In the genomic region with DNA sequence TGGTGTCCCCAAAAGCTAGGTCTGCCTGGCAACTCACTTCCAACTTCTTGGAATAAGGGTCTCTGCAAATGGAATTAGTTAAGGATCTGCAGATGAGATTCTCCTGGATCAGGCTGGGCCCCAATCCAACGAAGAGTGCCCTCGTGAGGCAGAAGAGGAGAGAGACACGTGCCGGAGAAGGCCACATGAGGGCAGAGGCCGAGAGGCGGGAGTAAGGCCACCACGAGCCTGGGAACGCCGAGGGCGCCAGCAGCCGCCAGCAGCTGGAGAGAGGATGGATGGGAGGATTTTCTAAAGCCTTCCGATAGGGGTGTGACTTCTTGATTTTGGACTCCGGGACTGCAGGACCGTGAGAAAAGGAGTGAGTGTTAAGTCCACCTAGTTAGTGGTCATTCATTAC, we compare ENCODE assay signal across 1 cellular context.
TF ChIP-seq lines count a peak whose summit lies in the region.

No MANE protein-coding gene starts in this region.

TF ChIP-seq in HepG2, 621 proteins besides CTCF, POLR2A, EP300 and RAD21 (continued from another document and continues in another):
- TF ChIP-seq PCBP2 (optimal IDR thresholded peaks at IDR 0.05; ENCODE audit: low read depth, low read length, poor library complexity, severe bottlenecking) (no peak), IRF1 (CRISPR knock-in tag; IDR thresholded peaks at IDR 0.05; ENCODE audit: low read depth) (no peak), SMAD9 (CRISPR knock-in tag; IDR thresholded peaks at IDR 0.05) (0 out of 2 replicates have a peak, but pooled peaks have one; percentile 74), TAF15 (IDR thresholded peaks at IDR 0.05; ENCODE audit: low read depth, low read length, poor library complexity, severe bottlenecking) (no peak), MAFK (conservative IDR thresholded peaks at IDR 0.05 in 1 of 2, IDR thresholded peaks at IDR 0.05 in 1 of 2; ENCODE audit: low read length in 2 of 2) (no peak), SNAPC2 (CRISPR knock-in tag; IDR thresholded peaks at IDR 0.05) (no peak), SMAD1 (CRISPR knock-in tag; IDR thresholded peaks at IDR 0.05; ENCODE audit: borderline replicate concordance, low read depth) (no peak), ZNF891 (CRISPR knock-in tag; IDR thresholded peaks at IDR 0.05) (no peak), REPIN1 (CRISPR knock-in tag; IDR thresholded peaks at IDR 0.05; ENCODE audit: borderline replicate concordance, low read depth) (peak; percentile 65), TFE3 (CRISPR knock-in tag; IDR thresholded peaks at IDR 0.05) (peak; percentile 76), PRMT3 (CRISPR knock-in tag; IDR thresholded peaks at IDR 0.05; ENCODE audit: borderline replicate concordance, low read depth) (no peak), ZNF589 (CRISPR knock-in tag; conservative IDR thresholded peaks at IDR 0.05) (no peak), MEIS1 (CRISPR knock-in tag; IDR thresholded peaks at IDR 0.05; ENCODE audit: borderline replicate concordance) (no peak), PRDM10 (CRISPR knock-in tag; IDR thresholded peaks at IDR 0.05; ENCODE audit: low read depth) (no peak), ZBTB42 (CRISPR knock-in tag; IDR thresholded peaks at IDR 0.05) (no peak), ZNF263 (CRISPR knock-in tag; IDR thresholded peaks at IDR 0.05) (peak; percentile 81), ZNF143 (CRISPR knock-in tag; IDR thresholded peaks at IDR 0.05) (no peak), SALL1 (CRISPR knock-in tag; IDR thresholded peaks at IDR 0.05) (peak; percentile 81), FOXC1 (CRISPR knock-in tag; IDR thresholded peaks at IDR 0.05; ENCODE audit: borderline replicate concordance) (0 out of 2 replicates have a peak, but pooled peaks have one; percentile 44), ZNF773 (CRISPR knock-in tag; IDR thresholded peaks at IDR 0.05; ENCODE audit: borderline replicate concordance) (peak; percentile 66; the same call in 1 of the 2 replicates), ZNF121 (CRISPR knock-in tag; IDR thresholded peaks at IDR 0.05) (no peak), NR2F6 (IDR thresholded peaks at IDR 0.05) (no peak), NR2F6 (CRISPR knock-in tag; IDR thresholded peaks at IDR 0.05) (0 out of 2 replicates have a peak, but pooled peaks have one; percentile 42), ZNF496 (CRISPR knock-in tag; IDR thresholded peaks at IDR 0.05; ENCODE audit: insufficient replicate concordance) (no peak), ZBTB2 (CRISPR knock-in tag; IDR thresholded peaks at IDR 0.05; ENCODE audit: low read depth) (no peak), ZNF180 (CRISPR knock-in tag; IDR thresholded peaks at IDR 0.05; ENCODE audit: borderline replicate concordance, low read depth) (no peak), PHF8 (CRISPR knock-in tag; IDR thresholded peaks at IDR 0.05) (peak; percentile 25; the same call in 1 of the 2 replicates), IRF2 (CRISPR knock-in tag; IDR thresholded peaks at IDR 0.05) (no peak)
- TF ChIP-seq, protein P1, sequence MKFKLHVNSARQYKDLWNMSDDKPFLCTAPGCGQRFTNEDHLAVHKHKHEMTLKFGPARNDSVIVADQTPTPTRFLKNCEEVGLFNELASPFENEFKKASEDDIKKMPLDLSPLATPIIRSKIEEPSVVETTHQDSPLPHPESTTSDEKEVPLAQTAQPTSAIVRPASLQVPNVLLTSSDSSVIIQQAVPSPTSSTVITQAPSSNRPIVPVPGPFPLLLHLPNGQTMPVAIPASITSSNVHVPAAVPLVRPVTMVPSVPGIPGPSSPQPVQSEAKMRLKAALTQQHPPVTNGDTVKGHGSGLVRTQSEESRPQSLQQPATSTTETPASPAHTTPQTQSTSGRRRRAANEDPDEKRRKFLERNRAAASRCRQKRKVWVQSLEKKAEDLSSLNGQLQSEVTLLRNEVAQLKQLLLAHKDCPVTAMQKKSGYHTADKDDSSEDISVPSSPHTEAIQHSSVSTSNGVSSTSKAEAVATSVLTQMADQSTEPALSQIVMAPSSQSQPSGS (CRISPR knock-in tag; IDR thresholded peaks at IDR 0.05) = no peak
- TF ChIP-seq, protein P2, sequence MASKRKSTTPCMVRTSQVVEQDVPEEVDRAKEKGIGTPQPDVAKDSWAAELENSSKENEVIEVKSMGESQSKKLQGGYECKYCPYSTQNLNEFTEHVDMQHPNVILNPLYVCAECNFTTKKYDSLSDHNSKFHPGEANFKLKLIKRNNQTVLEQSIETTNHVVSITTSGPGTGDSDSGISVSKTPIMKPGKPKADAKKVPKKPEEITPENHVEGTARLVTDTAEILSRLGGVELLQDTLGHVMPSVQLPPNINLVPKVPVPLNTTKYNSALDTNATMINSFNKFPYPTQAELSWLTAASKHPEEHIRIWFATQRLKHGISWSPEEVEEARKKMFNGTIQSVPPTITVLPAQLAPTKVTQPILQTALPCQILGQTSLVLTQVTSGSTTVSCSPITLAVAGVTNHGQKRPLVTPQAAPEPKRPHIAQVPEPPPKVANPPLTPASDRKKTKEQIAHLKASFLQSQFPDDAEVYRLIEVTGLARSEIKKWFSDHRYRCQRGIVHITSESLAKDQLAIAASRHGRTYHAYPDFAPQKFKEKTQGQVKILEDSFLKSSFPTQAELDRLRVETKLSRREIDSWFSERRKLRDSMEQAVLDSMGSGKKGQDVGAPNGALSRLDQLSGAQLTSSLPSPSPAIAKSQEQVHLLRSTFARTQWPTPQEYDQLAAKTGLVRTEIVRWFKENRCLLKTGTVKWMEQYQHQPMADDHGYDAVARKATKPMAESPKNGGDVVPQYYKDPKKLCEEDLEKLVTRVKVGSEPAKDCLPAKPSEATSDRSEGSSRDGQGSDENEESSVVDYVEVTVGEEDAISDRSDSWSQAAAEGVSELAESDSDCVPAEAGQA (IDR thresholded peaks at IDR 0.05; ENCODE audit: low read depth) = no peak
- TF ChIP-seq, protein P2 (CRISPR knock-in tag; IDR thresholded peaks at IDR 0.05; ENCODE audit: borderline replicate concordance) = peak; percentile 40; the same call in 1 of the 2 replicates
- TF ChIP-seq, protein P3, sequence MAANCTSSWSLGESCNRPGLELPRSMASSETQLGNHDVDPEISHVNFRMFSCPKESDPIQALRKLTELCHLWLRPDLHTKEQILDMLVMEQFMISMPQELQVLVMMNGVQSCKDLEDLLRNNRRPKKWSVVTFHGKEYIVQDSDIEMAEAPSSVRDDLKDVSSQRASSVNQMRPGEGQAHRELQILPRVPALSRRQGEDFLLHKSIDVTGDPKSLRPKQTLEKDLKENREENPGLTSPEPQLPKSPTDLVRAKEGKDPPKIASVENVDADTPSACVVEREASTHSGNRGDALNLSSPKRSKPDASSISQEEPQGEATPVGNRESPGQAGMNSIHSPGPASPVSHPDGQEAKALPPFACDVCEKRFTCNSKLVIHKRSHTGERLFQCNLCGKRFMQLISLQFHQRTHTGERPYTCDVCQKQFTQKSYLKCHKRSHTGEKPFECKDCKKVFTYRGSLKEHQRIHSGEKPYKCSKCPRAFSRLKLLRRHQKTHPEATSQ (CRISPR knock-in tag; IDR thresholded peaks at IDR 0.05; ENCODE audit: borderline replicate concordance) = no peak
- TF ChIP-seq, protein P4, sequence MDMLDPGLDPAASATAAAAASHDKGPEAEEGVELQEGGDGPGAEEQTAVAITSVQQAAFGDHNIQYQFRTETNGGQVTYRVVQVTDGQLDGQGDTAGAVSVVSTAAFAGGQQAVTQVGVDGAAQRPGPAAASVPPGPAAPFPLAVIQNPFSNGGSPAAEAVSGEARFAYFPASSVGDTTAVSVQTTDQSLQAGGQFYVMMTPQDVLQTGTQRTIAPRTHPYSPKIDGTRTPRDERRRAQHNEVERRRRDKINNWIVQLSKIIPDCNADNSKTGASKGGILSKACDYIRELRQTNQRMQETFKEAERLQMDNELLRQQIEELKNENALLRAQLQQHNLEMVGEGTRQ (IDR thresholded peaks at IDR 0.05; ENCODE audit: low read depth, low read length) = no peak
- TF ChIP-seq, protein P4 (CRISPR knock-in tag; IDR thresholded peaks at IDR 0.05; ENCODE audit: borderline replicate concordance) = peak; percentile 71; the same call in 1 of the 2 replicates
- TF ChIP-seq, protein P5, sequence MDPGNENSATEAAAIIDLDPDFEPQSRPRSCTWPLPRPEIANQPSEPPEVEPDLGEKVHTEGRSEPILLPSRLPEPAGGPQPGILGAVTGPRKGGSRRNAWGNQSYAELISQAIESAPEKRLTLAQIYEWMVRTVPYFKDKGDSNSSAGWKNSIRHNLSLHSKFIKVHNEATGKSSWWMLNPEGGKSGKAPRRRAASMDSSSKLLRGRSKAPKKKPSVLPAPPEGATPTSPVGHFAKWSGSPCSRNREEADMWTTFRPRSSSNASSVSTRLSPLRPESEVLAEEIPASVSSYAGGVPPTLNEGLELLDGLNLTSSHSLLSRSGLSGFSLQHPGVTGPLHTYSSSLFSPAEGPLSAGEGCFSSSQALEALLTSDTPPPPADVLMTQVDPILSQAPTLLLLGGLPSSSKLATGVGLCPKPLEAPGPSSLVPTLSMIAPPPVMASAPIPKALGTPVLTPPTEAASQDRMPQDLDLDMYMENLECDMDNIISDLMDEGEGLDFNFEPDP (CRISPR knock-in tag; conservative IDR thresholded peaks at IDR 0.05) = no peak
